In genomic region chr5:170634236-170634990, GRCh38 we compare ENCODE assay signal across 14 cellular contexts.
DNase-seq lines count a peak whose midpoint lies in the region; ATAC-seq and TF ChIP-seq lines count a peak whose summit lies in the region.
"Had no signal": no experiment of that assay in that cellular context is flagged by ENCODE, and none has a peak within 500 bp of the region (broad histone marks: within the 10 kb centered on the region; RNA-seq: fewer than 3 reads in every experiment).

No MANE protein-coding gene starts in this region.

- peak overlapping the region in 8 of 11 experiments; percentile 30 to 60 (median 45); a peak in 11 of 22 replicates for H3K9ac ChIP-seq in BLaER1 treated with 17β-estradiol and CSF1 and Interleukin-3, amounts not matched to agents 10 nM and 100 nM
- H3K9ac ChIP-seq in HUES64 (ENCODE audit: low read depth, low read length) (no peak overlapping the region), neural progenitor cell (no peak overlapping the region)
- H3K9ac ChIP-seq: GM23248 had no signal

- TF ChIP-seq CTCF in neural progenitor cell (IDR thresholded peaks at IDR 0.05) = no peak

- CTCF ChIA-PET in activated CD8-positive, alpha-beta memory T cell treated with anti-CD3 and anti-CD28 coated beads, Interleukin-2, amount 10 ng/mL, durations not matched to agents 7 days and 5 days (lab: Charles Lee) = interaction anchor here (0.9 to 5.6 kb wide), 4 partner anchors 34 to 200 kb away, joined by 3 to 73 read pairs (median 3); no protein-coding TSS in a partner anchor

- no peak for DNase-seq in neural progenitor cell (ENCODE audit: low spot score)
- no peak for DNase-seq in stimulated activated CD4-positive, alpha-beta T cell treated with anti-CD3 and anti-CD28 coated beads, Interleukin-4, amount 100 ng/mL, for 1 hour
- DNase-seq in HAP-1 (ENCODE audit: low spot score in 2 of 2) = no peak
- DNase-seq in activated CD8-positive, alpha-beta memory T cell treated with anti-CD3 and anti-CD28 coated beads, Interleukin-2, amount 10 ng/mL, durations not matched to agents 7 days and 5 days = no peak
- DNase-seq: activated T-cell treated with anti-CD3 and anti-CD28 coated beads, Interleukin-2, amount 50 U/mL, for 1 hour; GM23248; SHP77 had no signal

- ATAC-seq in esophagus mucosa (peak; percentile 44), HG02759 (IDR thresholded peaks at IDR 0.05; ENCODE audit: unreplicated experiment) (no peak)
- no peak for ATAC-seq in activated CD8-positive, alpha-beta memory T cell treated with anti-CD3 and anti-CD28 coated beads, Interleukin-2, amount 10 ng/mL, durations not matched to agents 7 days and 5 days

- peak overlapping the region; percentile 81 to 95 (median 91) for H3K4me2 ChIP-seq in BLaER1 treated with 17β-estradiol and CSF1 and Interleukin-3, amounts not matched to agents 10 nM and 100 nM
- H3K4me2 ChIP-seq in neural progenitor cell = peak overlapping the region; percentile 74

- H3K4me3 ChIP-seq in BLaER1 treated with 17β-estradiol and CSF1 and Interleukin-3, amounts not matched to agents 10 nM and 100 nM = peak overlapping the region in 8 of 10 experiments; percentile 44 to 64 (median 55); a peak in 10 of 20 replicates
- H3K4me3 ChIP-seq in HUES64 (ENCODE audit: low read length) = peak overlapping the region; percentile 42
- no peak overlapping the region for H3K4me3 ChIP-seq in neural progenitor cell
- no peak overlapping the region for H3K4me3 ChIP-seq in HAP-1
- H3K4me3 ChIP-seq: GM23248 had no signal

- H3K9me3 Mint-ChIP-seq in neural progenitor cell = no peaks in the 10 kb centered on the region
- no peaks in the 10 kb centered on the region for H3K9me3 Mint-ChIP-seq in activated CD8-positive, alpha-beta memory T cell treated with anti-CD3 and anti-CD28 coated beads, Interleukin-2, amount 10 ng/mL, durations not matched to agents 7 days and 5 days (ENCODE audit: low read depth)
- H3K9me3 Mint-ChIP-seq: IgD-negative memory B cell had no signal

- H3K36me3 ChIP-seq in BLaER1 treated with 17β-estradiol and CSF1 and Interleukin-3, amounts not matched to agents 10 nM and 100 nM = no peaks in the 10 kb centered on the region
- H3K36me3 ChIP-seq in HUES64 (ENCODE audit: insufficient read depth, low read length) = no peaks in the 10 kb centered on the region
- H3K36me3 ChIP-seq in neural progenitor cell = no peaks in the 10 kb centered on the region
- no peaks in the 10 kb centered on the region for H3K36me3 ChIP-seq in HAP-1 (replicated peaks)
- H3K36me3 ChIP-seq: WERI-Rb-1 had no signal

- no peaks in the 10 kb centered on the region for H3K79me2 ChIP-seq in neural progenitor cell (ENCODE audit: low read depth)

- peak overlapping the region; percentile 49 for H3K4me3 Mint-ChIP-seq in neural progenitor cell
- no peak overlapping the region for H3K4me3 Mint-ChIP-seq in activated CD8-positive, alpha-beta memory T cell treated with anti-CD3 and anti-CD28 coated beads, Interleukin-2, amount 10 ng/mL, durations not matched to agents 7 days and 5 days
- H3K4me3 Mint-ChIP-seq: IgD-negative memory B cell had no signal

- H3K27me3 ChIP-seq in BLaER1 treated with 17β-estradiol and CSF1 and Interleukin-3, amounts not matched to agents 10 nM and 100 nM = no peaks in the 10 kb centered on the region
- H3K27me3 ChIP-seq in HUES64 (ENCODE audit: insufficient read depth, low read length) (no peaks in the 10 kb centered on the region), neural progenitor cell (no peaks in the 10 kb centered on the region), HAP-1 (ENCODE audit: low read depth) (no peaks in the 10 kb centered on the region)

- H3K4me1 ChIP-seq in BLaER1 treated with 17β-estradiol and CSF1 and Interleukin-3, amounts not matched to agents 10 nM and 100 nM = peaks cover 9 to 32% (median 24%) of the 10 kb centered on the region in 10 experiments
- H3K4me1 ChIP-seq in HUES64 (ENCODE audit: insufficient read depth, low read length) (peaks cover 27% of the 10 kb centered on the region), neural progenitor cell (peaks cover 15% of the 10 kb centered on the region), HAP-1 (peaks cover 8% of the 10 kb centered on the region)

- no peaks in the 10 kb centered on the region for H3K36me3 Mint-ChIP-seq in neural progenitor cell
- no peaks in the 10 kb centered on the region for H3K36me3 Mint-ChIP-seq in activated CD8-positive, alpha-beta memory T cell treated with anti-CD3 and anti-CD28 coated beads, Interleukin-2, amount 10 ng/mL, durations not matched to agents 7 days and 5 days
- H3K36me3 Mint-ChIP-seq: CD8-positive, alpha-beta memory T cell; IgD-negative memory B cell had no signal

- WGBS in HUES64 = 78% methylated on average over 6 of the region's 6 CpGs

- peak overlapping the region; percentile 2 for H3K27ac Mint-ChIP-seq in neural progenitor cell
- H3K27ac Mint-ChIP-seq in activated CD8-positive, alpha-beta memory T cell treated with anti-CD3 and anti-CD28 coated beads, Interleukin-2, amount 10 ng/mL, durations not matched to agents 7 days and 5 days = no peak overlapping the region
- H3K27ac Mint-ChIP-seq: IgD-negative memory B cell had no signal

- peaks cover 9% of the 10 kb centered on the region for H3K27me3 Mint-ChIP-seq in neural progenitor cell (ENCODE audit: insufficient read depth, low read depth)
- H3K27me3 Mint-ChIP-seq in activated CD8-positive, alpha-beta memory T cell treated with anti-CD3 and anti-CD28 coated beads, Interleukin-2, amount 10 ng/mL, durations not matched to agents 7 days and 5 days = peaks cover 13% of the 10 kb centered on the region

- H3K27ac ChIP-seq in BLaER1 treated with 17β-estradiol and CSF1 and Interleukin-3, amounts not matched to agents 10 nM and 100 nM = no peak overlapping the region
- no peak overlapping the region for H3K27ac ChIP-seq in HUES64 (ENCODE audit: low read depth, low read length)
- no peak overlapping the region for H3K27ac ChIP-seq in neural progenitor cell
- H3K27ac ChIP-seq: GM23248, WERI-Rb-1 had no signal

- in situ Hi-C loops in HAP-1 (cut with MboI; ENCODE audit: low sequenced_read_pairs) = no loop called here

- peaks cover 41% of the 10 kb centered on the region for H3K4me1 Mint-ChIP-seq in neural progenitor cell
- peaks cover 8% of the 10 kb centered on the region for H3K4me1 Mint-ChIP-seq in activated CD8-positive, alpha-beta memory T cell treated with anti-CD3 and anti-CD28 coated beads, Interleukin-2, amount 10 ng/mL, durations not matched to agents 7 days and 5 days

- no peak overlapping the region for H2AFZ ChIP-seq in neural progenitor cell (replicated peaks)
- H2AFZ ChIP-seq: GM23248 had no signal

- H3K9me3 ChIP-seq in BLaER1 treated with 17β-estradiol and CSF1 and Interleukin-3, amounts not matched to agents 10 nM and 100 nM (replicated peaks in 1 of 11) = no peaks in the 10 kb centered on the region
- H3K9me3 ChIP-seq in HUES64 (ENCODE audit: insufficient read depth, low read depth, low read length) = no peaks in the 10 kb centered on the region
- no peaks in the 10 kb centered on the region for H3K9me3 ChIP-seq in neural progenitor cell (ENCODE audit: low read depth)
- H3K9me3 ChIP-seq in HAP-1 = no peaks in the 10 kb centered on the region

- peaks cover 0 to 11% (median 0%) of the 10 kb centered on the region in 11 experiments; a peak in 3 of 22 replicates for H4K20me1 ChIP-seq in BLaER1 treated with 17β-estradiol and CSF1 and Interleukin-3, amounts not matched to agents 10 nM and 100 nM
- peaks cover 11% of the 10 kb centered on the region for H4K20me1 ChIP-seq in neural progenitor cell (ENCODE audit: low read depth)

- H3F3A ChIP-seq in neural progenitor cell (ENCODE audit: low read depth) = peaks cover 19% of the 10 kb centered on the region

Comparison
In these comparisons a context has a peak if more than half of its experiments do, and no peak if none do; other contexts are left out.
1. H3K4me3 ChIP-seq: peak in BLaER1 treated with 17β-estradiol and CSF1 and Interleukin-3, amounts not matched to agents 10 nM and 100 nM (8 of 10) and HUES64 (single experiment); none in neural progenitor cell (single experiment) and HAP-1 (single experiment).
2. H3K9ac ChIP-seq: peak in BLaER1 treated with 17β-estradiol and CSF1 and Interleukin-3, amounts not matched to agents 10 nM and 100 nM (8 of 11); none in HUES64 (single experiment) and neural progenitor cell (single experiment).